ENCODE assay signal across 11 cellular contexts in genomic region chr6:113065606-113066005, GRCh38.
A peak's percentile ranks its signal among the peaks of the same experiment; 100 is the strongest.
DNase-seq lines count a peak whose midpoint lies in the region; ATAC-seq and TF ChIP-seq lines count a peak whose summit lies in the region.
"Had no signal": no experiment of that assay in that cellular context is flagged by ENCODE, and none has a peak within 500 bp of the region (broad histone marks: within the 10 kb centered on the region; RNA-seq: fewer than 3 reads in every experiment).

No MANE protein-coding gene starts in this region.

- TF ChIP-seq CTCF in heart right ventricle (IDR thresholded peaks at IDR 0.05): no peak

- H3K4me3 ChIP-seq in heart right ventricle: no peak overlapping the region

- no peaks in the 10 kb centered on the region for H3K36me3 ChIP-seq in heart right ventricle

- H3K4me1 ChIP-seq in heart right ventricle: peaks cover 0 to 32% (median 12%) of the 10 kb centered on the region in 9 donors

- H3K27me3 ChIP-seq in heart right ventricle: no peaks in the 10 kb centered on the region

- 30 to 36% methylated on average over 2 of the region's 2 CpGs for WGBS in heart right ventricle, 2 donors

- peak; percentile 4 for DNase-seq in H4 (ENCODE audit: low spot score)
- DNase-seq in amniotic epithelial cell (ENCODE audit: low read depth): peak; percentile 45
- peak in 1 of 2 donors; percentile 26 for DNase-seq in heart right ventricle
- DNase-seq in putamen (ENCODE audit: low spot score): peak; percentile 28
- no peak for DNase-seq in NCI-H146 treated with DMSO at 0.1 percent for 48 hours (lab: John Stamatoyannopoulos, UW; ENCODE audit: unreplicated experiment)
- DNase-seq in effector CD4-positive, alpha-beta T cell: no peak
- no peak for DNase-seq in kidney glomerular epithelial cell (lab: John Stamatoyannopoulos, UW)
- DNase-seq: activated CD4-positive, alpha-beta T cell treated with anti-CD3 and anti-CD28 coated beads for 48 hours; activated effector memory CD4-positive, alpha-beta T cell treated with Interleukin-2 at 50 U/mL for 16 hours; CD4-positive, alpha-beta memory T cell had no signal

- no peaks in the 10 kb centered on the region for H3K9me3 ChIP-seq in heart right ventricle

- intact Hi-C loops in heart right ventricle (cut with DNase I): loop anchor here in 2 of 10 donors (5.0 kb wide), 1 partner anchor 792 kb away; the partner anchor contains the start of gene MARCKS (in 2 of the 2)

- ATAC-seq in heart right ventricle (peak in 7 of 8 donors; percentile 51 to 95 (median 79)), GM18519 (IDR thresholded peaks at IDR 0.05; ENCODE audit: low FRiP score, unreplicated experiment) (no peak)

- peak overlapping the region in 6 of 10 donors; percentile 10 to 63 (median 18) for H3K27ac ChIP-seq in heart right ventricle

Comparison
In these comparisons a context has a peak if more than half of its experiments do, and no peak if none do; other contexts are left out.
1. DNase-seq: peak in H4 (single experiment), amniotic epithelial cell (single experiment) and putamen (single experiment); none in NCI-H146 treated with DMSO at 0.1 percent for 48 hours (single experiment), effector CD4-positive, alpha-beta T cell (single experiment) and kidney glomerular epithelial cell (single experiment).